In the genomic region with DNA sequence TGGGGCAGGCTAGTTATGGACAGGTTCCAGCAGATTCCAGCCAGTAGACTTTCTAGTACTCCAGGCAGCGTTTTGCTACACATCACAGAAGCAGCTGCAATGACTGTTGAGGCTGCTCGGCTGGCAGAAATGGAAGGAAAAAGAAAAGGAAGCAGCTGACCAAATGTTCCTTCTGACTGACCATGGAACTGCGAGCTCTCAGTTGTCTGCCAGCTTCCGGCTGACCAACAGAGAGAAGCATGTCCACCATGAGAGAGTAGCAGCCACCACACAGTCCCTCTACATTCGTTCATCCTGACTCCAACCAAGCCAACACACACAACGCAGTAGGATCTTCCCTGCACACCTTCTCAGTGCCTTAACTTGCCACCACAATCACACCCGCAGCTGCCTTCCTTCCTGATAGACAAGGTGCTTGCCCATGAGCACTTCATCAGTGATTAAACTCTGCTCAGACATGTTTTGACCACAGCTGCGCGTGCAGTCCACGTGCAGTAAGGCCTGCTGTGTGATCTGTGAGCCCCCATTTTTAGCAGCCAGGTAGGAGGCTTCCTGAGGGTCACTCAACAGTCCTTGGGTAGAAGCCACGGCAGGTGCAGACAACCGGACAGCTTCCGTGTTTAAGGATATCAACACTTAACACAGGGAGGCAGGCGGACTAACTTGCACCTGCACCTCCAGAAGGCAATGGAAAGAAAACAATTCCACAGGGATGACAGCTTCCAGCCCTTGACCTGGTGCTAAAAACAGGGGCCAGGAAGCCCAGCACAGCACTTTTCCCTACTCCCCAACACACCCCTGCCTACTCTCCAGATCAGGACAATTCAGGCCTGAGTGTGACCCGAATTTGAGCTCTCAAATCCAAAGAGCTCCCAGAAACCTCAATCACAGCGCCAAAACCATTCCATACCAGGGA, we compare ENCODE assay signal across 8 cellular contexts. TPM values are rescaled to one million over a fixed set of nuclear protein-coding genes. Genes with fewer than 3 reads are reported as not detected.
DNase-seq lines count a peak whose midpoint lies in the region; ATAC-seq and TF ChIP-seq lines count a peak whose summit lies in the region.

No MANE protein-coding gene starts in this region.

- ATAC-seq in foreskin keratinocyte = peak; percentile 70
- no peak for ATAC-seq in GM21390 (IDR thresholded peaks at IDR 0.05; ENCODE audit: unreplicated experiment)

- peaks cover 26% of the 10 kb centered on the region for H3K4me1 ChIP-seq in foreskin keratinocyte
- H3K4me1 ChIP-seq in neuron (ENCODE audit: insufficient read depth, low read length) = peaks cover 16% of the 10 kb centered on the region

- H3K4me3 ChIP-seq in neuron (ENCODE audit: low read length) = peak overlapping the region; percentile 70

- no peaks in the 10 kb centered on the region for H3K27me3 ChIP-seq in foreskin keratinocyte
- H3K27me3 ChIP-seq in neuron (ENCODE audit: insufficient read depth, low read length) = no peaks in the 10 kb centered on the region

- no peak overlapping the region for H3K27ac ChIP-seq in foreskin keratinocyte

- no peaks in the 10 kb centered on the region for H3K36me3 ChIP-seq in neuron (ENCODE audit: insufficient read depth, low read length)

- TF ChIP-seq CTCF in foreskin keratinocyte (conservative IDR thresholded peaks at IDR 0.05) = no peak

- DNase-seq in AG08395 (ENCODE audit: low spot score) (peak; percentile 31), NCI-H2196 treated with DMSO at 0.1 percent for 48 hours (lab: John Stamatoyannopoulos, UW; ENCODE audit: unreplicated experiment) (peak; percentile 47), foreskin keratinocyte (peak; percentile 66 to 78), NCI-H1694 treated with DMSO at 0.1 percent for 48 hours (lab: John Stamatoyannopoulos, UW) (no peak)
- peak; percentile 48 for DNase-seq in activated T-cell treated with anti-CD3 and anti-CD28 coated beads, Interleukin-2, amount 50 U/mL, for 48 hours

- no peaks in the 10 kb centered on the region for H3K9me3 ChIP-seq in neuron (ENCODE audit: low read length)

- TF ChIP-seq POLR2A in GM18526 (IDR thresholded peaks at IDR 0.05; ENCODE audit: extremely low read depth, insufficient read length) = peak; percentile 17

- peak overlapping the region; percentile 1 for H2AFZ ChIP-seq in neuron (ENCODE audit: low read depth, low read length)

RNA-seq across cellular contexts. Expression of gene TGFBRAP1, which starts 1.0 kb away (rescaled TPM):
- 15.7 and 18.8 TPM in 2 replicates for total RNA-seq in foreskin keratinocyte
- 5.8 and 7.4 TPM in 2 replicates for polyA plus RNA-seq in foreskin keratinocyte

RNA-seq across cellular contexts. Expression of gene C2orf49, which starts 8.8 kb away (rescaled TPM):
- 16.7 and 18.4 TPM in 2 replicates for total RNA-seq in foreskin keratinocyte
- 11.1 and 13.2 TPM in 2 replicates for polyA plus RNA-seq in foreskin keratinocyte
